ENCODE assay signal across 8 cellular contexts in the genomic region with DNA sequence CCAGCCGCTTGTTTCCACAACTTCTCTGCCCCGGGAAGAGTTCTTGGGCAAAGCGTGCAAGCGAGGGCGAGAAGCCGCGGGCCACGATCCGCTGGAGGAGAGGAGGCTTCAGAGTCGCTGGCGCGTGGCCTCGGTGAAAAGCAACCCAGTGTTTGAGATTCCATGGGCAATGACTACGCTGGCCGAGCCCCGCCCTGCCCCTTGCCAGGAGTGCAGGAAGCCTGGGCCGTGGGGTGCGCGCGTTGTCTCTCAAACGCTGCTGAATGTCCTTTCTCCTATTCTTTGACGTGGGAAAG. TPM values are rescaled to one million over a fixed set of nuclear protein-coding genes. Genes with fewer than 3 reads are reported as not detected.
DNase-seq lines count a peak whose midpoint lies in the region; FAIRE-seq and TF ChIP-seq lines count a peak whose summit lies in the region.

No MANE protein-coding gene starts in this region.

- no peak for FAIRE-seq in keratinocyte (lab: Jason Lieb, UNC)
- no peak for FAIRE-seq in small intestine (lab: Jason Lieb, UNC)

- 8% methylated on average over 22 of the region's 22 CpGs for WGBS in thymus
- WGBS in small intestine, 3 donors, result 11 to 14% (median 13%) methylated on average over 22 of the region's 22 CpGs

- H3K9ac ChIP-seq in keratinocyte (ENCODE audit: control insufficient read depth, extremely low read depth, insufficient read depth, low read length), result peak overlapping the region; percentile 56

- H3K27me3 ChIP-seq in keratinocyte (ENCODE audit: control insufficient read depth, extremely low read depth, insufficient read depth, low read length), result no peaks in the 10 kb centered on the region
- H3K27me3 ChIP-seq in thymus (ENCODE audit: control insufficient read depth, insufficient read depth), result peaks cover 17% of the 10 kb centered on the region
- no peaks in the 10 kb centered on the region for H3K27me3 ChIP-seq in small intestine (ENCODE audit: control insufficient read depth in 2 of 2, insufficient read depth in 2 of 2, low read length in 2 of 2)

- H3K4me1 ChIP-seq in keratinocyte (ENCODE audit: control insufficient read depth, extremely low read depth, insufficient read depth, low read length) (peaks cover 2% of the 10 kb centered on the region), thymus (ENCODE audit: control insufficient read depth, insufficient read depth, low read length) (peaks cover 8% of the 10 kb centered on the region), small intestine (ENCODE audit: control insufficient read depth in 2 of 2, insufficient read depth in 1 of 2, low read depth in 1 of 2, low read length in 1 of 2) (no peaks in the 10 kb centered on the region)

- no peaks in the 10 kb centered on the region for H3K79me2 ChIP-seq in keratinocyte (ENCODE audit: control insufficient read depth, insufficient read depth, low read length)

- no peaks in the 10 kb centered on the region for H3K9me3 ChIP-seq in keratinocyte (ENCODE audit: control insufficient read depth, low read depth, low read length)
- H3K9me3 ChIP-seq in thymus (ENCODE audit: control insufficient read depth), result no peaks in the 10 kb centered on the region
- no peaks in the 10 kb centered on the region for H3K9me3 ChIP-seq in small intestine (ENCODE audit: control insufficient read depth, low read depth)

- H3K27ac ChIP-seq in keratinocyte (ENCODE audit: control insufficient read depth, insufficient read depth, low read length) (no peak overlapping the region), thymus (ENCODE audit: low read depth) (no peak overlapping the region), small intestine (ENCODE audit: low read depth in 1 of 2, low read length in 1 of 2) (no peak overlapping the region)

- peak; percentile 30 for DNase-seq in stimulated activated CD4-positive, alpha-beta T cell treated with anti-CD3 and anti-CD28 coated beads, Interleukin-15, amount 100 ng/mL, for 24 hours
- no peak for DNase-seq in stimulated activated CD4-positive, alpha-beta T cell treated with anti-CD3 and anti-CD28 coated beads, Interleukin-1b, Interleukin-23, amount 100 ng/mL, for 48 hours
- DNase-seq in astrocyte of the hippocampus (ENCODE audit: low read depth, low spot score) (peak; percentile 56), keratinocyte (ENCODE audit: low read depth, low spot score) (no peak), HCEC 1CT (no peak), small intestine (no peak), mesenteric fat pad (ENCODE audit: low spot score) (no peak)

- H3K36me3 ChIP-seq in keratinocyte (ENCODE audit: control insufficient read depth in 2 of 2, extremely low read depth in 1 of 2, insufficient read depth in 2 of 2, low read length in 2 of 2), result no peaks in the 10 kb centered on the region
- no peaks in the 10 kb centered on the region for H3K36me3 ChIP-seq in thymus (ENCODE audit: control insufficient read depth, insufficient read depth)
- H3K36me3 ChIP-seq in small intestine (ENCODE audit: control insufficient read depth in 2 of 2, insufficient read depth in 2 of 2, low read length in 2 of 2), result no peaks in the 10 kb centered on the region

- no peak for TF ChIP-seq CTCF in keratinocyte (optimal IDR thresholded peaks at IDR 0.05 in 1 of 3, IDR thresholded peaks at IDR 0.05 in 1 of 3, conservative IDR thresholded peaks at IDR 0.05 in 1 of 3; ENCODE audit: extremely low read depth in 1 of 3, insufficient read depth in 2 of 3, low read length in 3 of 3)

- dilution Hi-C loops in keratinocyte (cut with MboI; ENCODE audit: extremely low pct_ligation_motif_present, low sequenced_read_pairs), result no loop called here

- peak overlapping the region; percentile 44 for H2AFZ ChIP-seq in keratinocyte (ENCODE audit: control insufficient read depth, low read length)

- H3K4me2 ChIP-seq in keratinocyte (ENCODE audit: control insufficient read depth, extremely low read depth, insufficient read depth, low read depth, low read length), result peak overlapping the region; percentile 86

- H3K4me3 ChIP-seq in keratinocyte (ENCODE audit: control insufficient read depth in 2 of 3, extremely low read depth in 1 of 3, insufficient read depth in 2 of 3, low read depth in 1 of 3, low read length in 3 of 3) (peak overlapping the region; percentile 35 to 67 (median 44)), thymus (ENCODE audit: low read length) (peak overlapping the region; percentile 60), small intestine (ENCODE audit: low read depth in 1 of 2, low read length in 2 of 2) (peak overlapping the region in 1 of 2 donors; percentile 50)

- no peaks in the 10 kb centered on the region for H4K20me1 ChIP-seq in keratinocyte (ENCODE audit: control insufficient read depth, extremely low read depth, insufficient read depth, low read length)

- no peaks in the 10 kb centered on the region for H3K9me1 ChIP-seq in keratinocyte (ENCODE audit: control insufficient read depth, extremely low read depth, insufficient read depth, low read length)

RNA-seq across cellular contexts. Expression of gene TRIM11, which starts 27.5 kb away (rescaled TPM):
- 9.9 to 14.8 TPM (median 11.8 TPM) in 3 replicates for polyA plus RNA-seq in keratinocyte
- polyA plus RNA-seq in keratinocyte (2011; ENCODE audit: low read depth), result 8.8 TPM
- polyA plus RNA-seq in keratinocyte (2011; cell fraction: cytosol; rRNA removed), result 6.3 and 12.5 TPM in 2 replicates
- polyA plus RNA-seq in keratinocyte (2011; cell fraction: nucleus; rRNA removed), result 32.0 and 36.2 TPM in 2 replicates
- polyA plus RNA-seq in keratinocyte (2012; ENCODE audit: low replicate concordance), result 18.7 and 19.5 TPM in 2 replicates
- polyA minus RNA-seq in keratinocyte, result 11.3 to 15.6 TPM (median 11.3 TPM) in 3 replicates
- 19.2 TPM for polyA minus RNA-seq in keratinocyte (2011; cell fraction: cytosol; rRNA and poly(A)+ RNA removed)
- 16.8 and 20.7 TPM in 2 replicates for polyA minus RNA-seq in keratinocyte (2011; cell fraction: nucleus; rRNA and poly(A)+ RNA removed)
- 21.8 TPM for polyA plus RNA-seq in thymus
- 10 to 100 TPM; 16.8 to 21.6 (median 19.1) TPM for polyA plus RNA-seq in small intestine
- total RNA-seq in mesenteric fat pad, result 12.2 TPM

RNA-seq across cellular contexts. Expression of gene TRIM17, which starts 37.5 kb away (rescaled TPM):
- 0.14 to 0.53 TPM (median 0.24 TPM) in 3 replicates for polyA plus RNA-seq in keratinocyte
- polyA plus RNA-seq in keratinocyte (2011; ENCODE audit: low read depth), result 1.7 TPM
- polyA plus RNA-seq in keratinocyte (2011; cell fraction: cytosol; rRNA removed), result 0.13 TPM in 2 replicates
- 2.2 and 2.3 TPM in 2 replicates for polyA plus RNA-seq in keratinocyte (2011; cell fraction: nucleus; rRNA removed)
- 0.18 and 1.6 TPM in 2 replicates for polyA plus RNA-seq in keratinocyte (2012; ENCODE audit: low replicate concordance)
- 0.32 to 1.4 TPM (median 0.43 TPM) in 3 replicates for polyA minus RNA-seq in keratinocyte
- polyA minus RNA-seq in keratinocyte (2011; cell fraction: cytosol; rRNA and poly(A)+ RNA removed), result not detected
- polyA minus RNA-seq in keratinocyte (2011; cell fraction: nucleus; rRNA and poly(A)+ RNA removed), result 0.63 and 0.78 TPM in 2 replicates
- polyA plus RNA-seq in thymus, result 0.50 TPM
- polyA plus RNA-seq in small intestine, result under 1 TPM in 1 of 3 donors, not detected in 2; 0.48 TPM
- not detected for total RNA-seq in mesenteric fat pad

Comparison
In these comparisons a context has a peak if more than half of its experiments do, and no peak if none do; other contexts are left out.
1. DNase-seq: peak in stimulated activated CD4-positive, alpha-beta T cell treated with anti-CD3 and anti-CD28 coated beads, Interleukin-15, amount 100 ng/mL, for 24 hours (single experiment) and astrocyte of the hippocampus (single experiment); none in stimulated activated CD4-positive, alpha-beta T cell treated with anti-CD3 and anti-CD28 coated beads, Interleukin-1b, Interleukin-23, amount 100 ng/mL, for 48 hours (single experiment), keratinocyte (single experiment), HCEC 1CT (single experiment), small intestine (single experiment) and mesenteric fat pad (single experiment).